ENCODE assay signal across 1 cellular context in the genomic region with DNA sequence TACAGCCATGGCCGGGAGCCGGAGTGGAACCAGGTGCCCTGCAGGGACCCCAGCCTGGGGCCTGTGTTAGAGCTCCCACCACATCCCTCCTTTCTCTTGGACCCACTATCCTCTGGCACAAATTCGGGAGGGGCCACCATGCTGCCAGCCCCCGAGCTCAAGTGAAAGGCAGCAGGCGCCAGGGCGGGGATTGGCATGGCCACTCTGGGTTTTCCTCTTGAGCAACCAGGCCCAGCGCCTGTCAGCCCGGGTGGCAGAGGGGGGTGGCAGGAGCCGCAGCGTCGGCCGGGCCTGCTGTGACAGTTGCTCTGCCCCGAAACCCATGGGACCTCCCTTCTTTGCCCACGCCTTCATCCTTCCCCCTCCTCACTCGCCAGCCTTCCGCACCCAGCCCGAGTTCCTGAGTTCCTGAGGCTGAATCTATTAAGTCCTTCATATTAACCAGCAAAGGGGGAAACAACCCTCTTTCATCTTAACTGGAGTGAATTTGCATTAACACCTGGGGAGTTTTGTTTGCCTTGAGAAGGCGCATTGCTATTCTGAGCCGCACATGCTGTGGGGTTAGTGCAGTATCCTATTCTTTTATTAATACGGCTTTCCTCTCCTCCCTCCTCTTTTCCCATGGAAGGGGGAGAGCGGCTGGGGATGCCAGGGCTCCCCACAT.
TF ChIP-seq lines count a peak whose summit lies in the region.

No MANE protein-coding gene starts in this region.

TF ChIP-seq in HepG2, 621 proteins besides CTCF, POLR2A, EP300 and RAD21:
- TF ChIP-seq MED1 (CRISPR knock-in tag; IDR thresholded peaks at IDR 0.05) (no peak), ZNF138 (CRISPR knock-in tag; IDR thresholded peaks at IDR 0.05; ENCODE audit: low read depth) (no peak), ZZZ3 (CRISPR knock-in tag; IDR thresholded peaks at IDR 0.05; ENCODE audit: borderline replicate concordance) (no peak), CBFB (CRISPR knock-in tag; IDR thresholded peaks at IDR 0.05) (no peak), IRX3 (CRISPR knock-in tag; IDR thresholded peaks at IDR 0.05; ENCODE audit: borderline replicate concordance, low read depth) (no peak), ZNF7 (CRISPR knock-in tag; IDR thresholded peaks at IDR 0.05) (no peak), MXD4 (CRISPR knock-in tag; IDR thresholded peaks at IDR 0.05) (no peak), NFE2L2 (IDR thresholded peaks at IDR 0.05; ENCODE audit: low read length) (no peak), DDIT3 (CRISPR knock-in tag; IDR thresholded peaks at IDR 0.05) (no peak), TCF7 (IDR thresholded peaks at IDR 0.05; ENCODE audit: low read depth) (no peak), BCL6 (CRISPR knock-in tag; IDR thresholded peaks at IDR 0.05) (no peak), RERE (CRISPR knock-in tag; IDR thresholded peaks at IDR 0.05; ENCODE audit: low read depth) (no peak), STAT6 (CRISPR knock-in tag; IDR thresholded peaks at IDR 0.05; ENCODE audit: borderline replicate concordance) (no peak), SALL1 (CRISPR knock-in tag; IDR thresholded peaks at IDR 0.05) (no peak), MTA3 (CRISPR knock-in tag; IDR thresholded peaks at IDR 0.05) (no peak), SALL2 (CRISPR knock-in tag; IDR thresholded peaks at IDR 0.05) (no peak), EHMT2 (IDR thresholded peaks at IDR 0.05; ENCODE audit: borderline replicate concordance, low read depth, low read length) (no peak)
- TF ChIP-seq, protein P1, sequence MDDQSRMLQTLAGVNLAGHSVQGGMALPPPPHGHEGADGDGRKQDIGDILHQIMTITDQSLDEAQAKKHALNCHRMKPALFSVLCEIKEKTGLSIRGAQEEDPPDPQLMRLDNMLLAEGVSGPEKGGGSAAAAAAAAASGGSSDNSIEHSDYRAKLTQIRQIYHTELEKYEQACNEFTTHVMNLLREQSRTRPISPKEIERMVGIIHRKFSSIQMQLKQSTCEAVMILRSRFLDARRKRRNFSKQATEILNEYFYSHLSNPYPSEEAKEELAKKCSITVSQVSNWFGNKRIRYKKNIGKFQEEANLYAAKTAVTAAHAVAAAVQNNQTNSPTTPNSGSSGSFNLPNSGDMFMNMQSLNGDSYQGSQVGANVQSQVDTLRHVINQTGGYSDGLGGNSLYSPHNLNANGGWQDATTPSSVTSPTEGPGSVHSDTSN (CRISPR knock-in tag; IDR thresholded peaks at IDR 0.05; ENCODE audit: borderline replicate concordance): no peak
